Comparison of ENCODE assay signal across 4 cellular contexts in the genomic region with DNA sequence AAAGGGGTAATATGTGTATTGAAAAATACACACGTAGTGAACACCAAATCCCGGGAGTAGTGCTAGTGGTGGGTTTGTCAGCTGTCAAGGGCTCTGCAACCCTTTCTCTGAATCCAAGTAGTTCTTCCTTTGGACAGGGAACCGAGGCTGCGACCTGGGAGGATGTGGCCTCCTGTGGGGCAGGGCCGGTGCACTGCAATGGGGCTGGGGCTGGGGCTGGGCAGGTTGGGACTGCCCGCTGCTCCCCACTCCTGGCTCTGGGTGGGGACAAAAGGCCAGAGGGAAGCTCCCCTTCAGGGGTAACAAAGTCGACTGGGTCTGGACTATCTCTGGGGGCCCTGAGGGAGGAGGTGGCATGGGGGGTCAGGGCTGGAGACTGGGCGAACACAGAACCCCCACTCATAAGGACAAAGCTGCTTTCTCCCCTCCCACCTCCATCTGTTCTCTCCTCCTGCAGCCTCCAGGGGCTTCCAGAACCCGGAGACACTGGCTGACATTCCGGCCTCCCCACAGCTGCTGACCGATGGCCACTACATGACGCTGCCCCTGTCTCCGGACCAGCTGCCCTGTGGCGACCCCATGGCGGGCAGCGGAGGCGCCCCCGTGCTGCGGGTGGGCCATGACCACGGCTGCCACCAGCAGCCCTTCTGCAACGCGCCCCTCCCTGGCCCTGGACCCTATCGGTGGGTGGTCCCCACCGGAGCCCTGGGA. TPM values are rescaled to one million over a fixed set of nuclear protein-coding genes. Genes with fewer than 3 reads are reported as not detected.
"Had no signal": no experiment of that assay in that cellular context is flagged by ENCODE, and none has a peak within 500 bp of the region (broad histone marks: within the 10 kb centered on the region; RNA-seq: fewer than 3 reads in every experiment).

No MANE protein-coding gene starts in this region.

RNA-seq across cellular contexts. Expression of a gene that starts 1.0 kb away (rescaled TPM):
- total RNA-seq: pulmonary artery endothelial cell had no signal
- polyA plus RNA-seq: endothelial cell of umbilical vein had no signal

RNA-seq across cellular contexts. Expression of a gene that starts 31.7 kb away (rescaled TPM):
- total RNA-seq: omental fat pad, pulmonary artery endothelial cell, right atrium auricular region had no signal
